In the genomic region with DNA sequence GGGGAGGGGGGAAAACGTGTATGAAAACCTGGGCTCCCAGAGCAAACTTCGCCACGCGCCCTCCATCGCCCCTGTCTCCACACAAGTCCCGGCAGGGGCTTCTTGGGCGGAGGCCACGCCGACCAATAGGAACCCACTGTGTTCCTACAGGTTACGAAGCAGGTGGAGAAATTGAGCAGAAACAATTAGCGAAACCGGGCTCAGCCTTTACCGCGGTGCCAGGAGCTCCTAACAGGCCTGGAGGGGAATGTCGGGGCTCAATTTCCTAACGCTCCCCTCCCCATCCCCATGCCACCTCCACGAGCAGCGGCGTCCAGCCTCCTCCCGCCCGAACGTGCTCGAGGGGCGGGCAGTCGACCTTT, we compare ENCODE assay signal across 9 cellular contexts. TPM values are rescaled to one million over a fixed set of nuclear protein-coding genes. Genes with fewer than 3 reads are reported as not detected.
DNase-seq lines count a peak whose midpoint lies in the region; ATAC-seq and TF ChIP-seq lines count a peak whose summit lies in the region.
"Had no signal": no experiment of that assay in that cellular context is flagged by ENCODE, and none has a peak within 500 bp of the region (broad histone marks: within the 10 kb centered on the region; RNA-seq: fewer than 3 reads in every experiment).

No MANE protein-coding gene starts in this region.

- no peak for ATAC-seq in activated T-cell treated with anti-CD3 and anti-CD28 coated beads, Interleukin-2, amount 50 U/mL, for 4 hours
- no peak for ATAC-seq in activated T-helper 17 cell treated with anti-CD3 and anti-CD28 coated beads, Interleukin-2, amount 50 U/mL, for 72 hours (replicated peaks)
- ATAC-seq in lung (ENCODE audit: insufficient read depth, low FRiP score) (no peak), GM18502 (IDR thresholded peaks at IDR 0.05; ENCODE audit: poor library complexity, unreplicated experiment) (no peak), HG03045 (IDR thresholded peaks at IDR 0.05; ENCODE audit: unreplicated experiment) (no peak)

- TF ChIP-seq CTCF in lung (IDR thresholded peaks at IDR 0.05; ENCODE audit: control extremely low read depth, extremely low read depth) (no peak), transverse colon (IDR thresholded peaks at IDR 0.05) (no peak)

- TF ChIP-seq POLR2A in transverse colon (IDR thresholded peaks at IDR 0.05): no peak

- H3K36me3 ChIP-seq in lung (ENCODE audit: control insufficient read depth in 2 of 2, insufficient read depth in 2 of 2, low read length in 2 of 2) (no peaks in the 10 kb centered on the region), transverse colon (no peaks in the 10 kb centered on the region)

- no peak for DNase-seq in activated T-cell treated with anti-CD3 and anti-CD28 coated beads, Interleukin-2, amount 50 U/mL, for 4 hours
- no peak for DNase-seq in activated T-cell treated with anti-CD3 and anti-CD28 coated beads, Interleukin-2, amount 50 U/mL, for 48 hours
- no peak for DNase-seq in lung (ENCODE audit: low spot score)
- no peak for DNase-seq in transverse colon
- DNase-seq in NCI-H446 treated with DMSO at 0.1 percent for 48 hours (lab: John Stamatoyannopoulos, UW): no peak

- in situ Hi-C loops in transverse colon (cut with MboI; ENCODE audit: low pct_ligation_motif_present in 1 of 4, low pct_unique_long_range_greater_than_20kb in 1 of 4, low sequenced_read_pairs in 3 of 4): no loop called here

- H3K9me3 ChIP-seq in lung (ENCODE audit: control insufficient read depth in 2 of 2, insufficient read depth in 1 of 2, low read length in 1 of 2): peaks cover 0 to 2% of the 10 kb centered on the region in 2 donors
- no peaks in the 10 kb centered on the region for H3K9me3 ChIP-seq in transverse colon
- H3K9me3 ChIP-seq: mucosa of descending colon had no signal

- H3K4me1 ChIP-seq in lung (ENCODE audit: control insufficient read depth in 2 of 2, insufficient read depth in 2 of 2, low read length in 2 of 2) (peaks cover 0 to 16% of the 10 kb centered on the region in 2 donors), transverse colon (peaks cover 7 to 31% (median 24%) of the 10 kb centered on the region in 4 donors)

- H3K27me3 Mint-ChIP-seq in activated T-cell treated with anti-CD3 and anti-CD28 coated beads, Interleukin-2, amount 50 U/mL, for 4 hours (ENCODE audit: low read depth): peaks cover 63% of the 10 kb centered on the region
- H3K27me3 Mint-ChIP-seq in activated T-helper 17 cell treated with anti-CD3 and anti-CD28 coated beads, Interleukin-2, amount 50 U/mL, for 72 hours: peaks cover 37% of the 10 kb centered on the region

- 8 to 9% methylated on average over 25 of the region's 25 CpGs for WGBS in lung, 2 donors
- WGBS in transverse colon (ENCODE audit: low coverage in 1 of 2), 2 donors: 18% methylated on average over 25 of the region's 25 CpGs; no CpG with 5 or more reads in 1 of the 2 donors

- H3K4me3 ChIP-seq in lung (peak overlapping the region; percentile 31), transverse colon (peak overlapping the region in 3 of 4 donors; percentile 34 to 72 (median 47))

- H3K9me3 Mint-ChIP-seq in activated T-cell treated with anti-CD3 and anti-CD28 coated beads, Interleukin-2, amount 50 U/mL, for 4 hours: no peaks in the 10 kb centered on the region
- H3K9me3 Mint-ChIP-seq in activated T-helper 17 cell treated with anti-CD3 and anti-CD28 coated beads, Interleukin-2, amount 50 U/mL, for 72 hours: no peaks in the 10 kb centered on the region

- peaks cover 4% of the 10 kb centered on the region for H3K27me3 ChIP-seq in lung (ENCODE audit: control insufficient read depth, insufficient read depth)
- H3K27me3 ChIP-seq in transverse colon: peaks cover 60% of the 10 kb centered on the region

- peaks cover 17% of the 10 kb centered on the region for H3K4me1 Mint-ChIP-seq in activated T-cell treated with anti-CD3 and anti-CD28 coated beads, Interleukin-2, amount 50 U/mL, for 4 hours (ENCODE audit: low read depth)
- no peaks in the 10 kb centered on the region for H3K4me1 Mint-ChIP-seq in activated T-helper 17 cell treated with anti-CD3 and anti-CD28 coated beads, Interleukin-2, amount 50 U/mL, for 72 hours

- H3K27ac Mint-ChIP-seq in activated T-helper 17 cell treated with anti-CD3 and anti-CD28 coated beads, Interleukin-2, amount 50 U/mL, for 72 hours: no peak overlapping the region

- peak overlapping the region; percentile 71 for H3K4me3 Mint-ChIP-seq in activated T-cell treated with anti-CD3 and anti-CD28 coated beads, Interleukin-2, amount 50 U/mL, for 4 hours
- H3K4me3 Mint-ChIP-seq in activated T-helper 17 cell treated with anti-CD3 and anti-CD28 coated beads, Interleukin-2, amount 50 U/mL, for 72 hours: peak overlapping the region; percentile 72

- intact Hi-C loops in transverse colon (cut with DNase I; ENCODE audit: low total_unique reads): no loop called here

- no peak for TF ChIP-seq EP300 in transverse colon (IDR thresholded peaks at IDR 0.05; ENCODE audit: low read depth)

- H3K36me3 Mint-ChIP-seq in activated T-cell treated with anti-CD3 and anti-CD28 coated beads, Interleukin-2, amount 50 U/mL, for 4 hours (ENCODE audit: insufficient read depth): no peaks in the 10 kb centered on the region
- no peaks in the 10 kb centered on the region for H3K36me3 Mint-ChIP-seq in activated T-helper 17 cell treated with anti-CD3 and anti-CD28 coated beads, Interleukin-2, amount 50 U/mL, for 72 hours (ENCODE audit: low read depth)

- H3K27ac ChIP-seq in lung (ENCODE audit: low read depth in 1 of 2, low read length in 1 of 2): peak overlapping the region in 1 of 2 donors; percentile 68
- no peak overlapping the region for H3K27ac ChIP-seq in transverse colon

RNA-seq across cellular contexts. Expression of gene KIT, which starts 0.6 kb away (rescaled TPM):
- total RNA-seq in activated T-cell treated with anti-CD3 and anti-CD28 coated beads, Interleukin-2, amount 50 U/mL, for 4 hours: under 1 TPM; 0.28 to 0.65 (median 0.32) TPM
- 1 to 10 TPM in 1 of 2 donors, under 1 TPM in 1; 0.69 to 1.2 TPM for total RNA-seq in activated T-helper 17 cell treated with anti-CD3 and anti-CD28 coated beads, Interleukin-2, amount 50 U/mL, for 72 hours
- total RNA-seq in lung (10 to 100 TPM; 25.7 to 74.4 TPM), transverse colon (10 to 100 TPM in 3 of 4 donors, 1 to 10 TPM in 1; 4.1 to 62.3 (median 18.7) TPM)
- polyA plus RNA-seq in lung: 1 to 10 TPM; 3.9 to 4.9 TPM
